In genomic region chr19:6067975-6068374, GRCh38 we compare ENCODE assay signal across 11 cellular contexts. TPM values are rescaled to one million over a fixed set of nuclear protein-coding genes. Genes with fewer than 3 reads are reported as not detected.
DNase-seq lines count a peak whose midpoint lies in the region; ATAC-seq and TF ChIP-seq lines count a peak whose summit lies in the region.
"Had no signal": no experiment of that assay in that cellular context is flagged by ENCODE, and none has a peak within 500 bp of the region (broad histone marks: within the 10 kb centered on the region; RNA-seq: fewer than 3 reads in every experiment).

No MANE protein-coding gene starts in this region.

- H3K4me3 ChIP-seq in right cardiac atrium (ENCODE audit: low read length) (no peak overlapping the region), neuron (ENCODE audit: low read length) (peak overlapping the region; percentile 38), aorta (ENCODE audit: low read length in 2 of 2) (no peak overlapping the region)

- peaks cover 3% of the 10 kb centered on the region for H3K27me3 Mint-ChIP-seq in endothelial cell (ENCODE audit: unreplicated experiment)

- DNase-seq in right cardiac atrium (no peak), Right ventricle myocardium superior (no peak), endothelial cell (ENCODE audit: low spot score) (no peak), aorta (no peak), NCI-H69 (lab: John Stamatoyannopoulos, UW) (no peak)
- no peak for DNase-seq in activated CD4-positive, CD25-positive, alpha-beta regulatory T cell (lab: John Stamatoyannopoulos, UW)
- DNase-seq: activated T-cell treated with anti-CD3 and anti-CD28 coated beads, Interleukin-2, amount 50 U/mL, for 1 hour; Karpas-422; naive B cell had no signal

- no peaks in the 10 kb centered on the region for H3K9me3 ChIP-seq in right cardiac atrium (ENCODE audit: control insufficient read depth, low read length)
- peaks cover 5% of the 10 kb centered on the region for H3K9me3 ChIP-seq in neuron (ENCODE audit: low read length)
- no peaks in the 10 kb centered on the region for H3K9me3 ChIP-seq in aorta (ENCODE audit: control insufficient read depth, low read length)

- H3K36me3 ChIP-seq in neuron (ENCODE audit: insufficient read depth, low read length) (no peaks in the 10 kb centered on the region), aorta (ENCODE audit: control insufficient read depth in 1 of 2, insufficient read depth in 2 of 2, low read length in 1 of 2) (no peaks in the 10 kb centered on the region)

- H3K4me1 ChIP-seq in right cardiac atrium (ENCODE audit: control insufficient read depth, insufficient read depth, low read length) = peaks cover 24% of the 10 kb centered on the region
- peaks cover 35% of the 10 kb centered on the region for H3K4me1 ChIP-seq in neuron (ENCODE audit: insufficient read depth, low read length)
- peaks cover 3 to 11% of the 10 kb centered on the region in 2 donors for H3K4me1 ChIP-seq in aorta (ENCODE audit: control insufficient read depth in 1 of 2, insufficient read depth in 2 of 2, low read length in 2 of 2)

- H3K9me3 Mint-ChIP-seq in endothelial cell (ENCODE audit: unreplicated experiment) = peaks cover 4% of the 10 kb centered on the region

- H3K27ac ChIP-seq in right cardiac atrium (ENCODE audit: low read length) (peak overlapping the region; percentile 97), aorta (ENCODE audit: low read depth in 1 of 2, low read length in 2 of 2) (peak overlapping the region; percentile 95 to 100)

- H2AFZ ChIP-seq in neuron (ENCODE audit: low read depth, low read length) = no peak overlapping the region

- H3K4me1 Mint-ChIP-seq in endothelial cell (ENCODE audit: unreplicated experiment) = peaks cover 13% of the 10 kb centered on the region

- no peaks in the 10 kb centered on the region for H3K36me3 Mint-ChIP-seq in endothelial cell (ENCODE audit: low read depth, unreplicated experiment)

- intact Hi-C loops in right cardiac atrium (cut with DNase I) = loop anchor here in 1 of 4 donors (5.0 kb wide), 1 partner anchor 39 kb away; no protein-coding TSS in a partner anchor
- intact Hi-C loops in Right ventricle myocardium superior (cut with DNase I) = no loop called here
- intact Hi-C loops in aorta (cut with DNase I) = loop anchor here (1.0 to 2.0 kb wide), 3 partner anchors 22 to 41 kb away; no protein-coding TSS in a partner anchor

- peak overlapping the region; percentile 94 for H3K27ac Mint-ChIP-seq in endothelial cell (ENCODE audit: unreplicated experiment)

- H3K27me3 ChIP-seq in right cardiac atrium (ENCODE audit: control insufficient read depth, insufficient read depth) (no peaks in the 10 kb centered on the region), neuron (ENCODE audit: insufficient read depth, low read length) (no peaks in the 10 kb centered on the region), aorta (ENCODE audit: control insufficient read depth in 1 of 2, insufficient read depth in 2 of 2, low read length in 1 of 2) (no peaks in the 10 kb centered on the region)

- no peak for ATAC-seq in right cardiac atrium
- ATAC-seq in Right ventricle myocardium superior (ENCODE audit: poor library complexity) = no peak
- ATAC-seq in aorta (ENCODE audit: low FRiP score) = no peak
- ATAC-seq in GM18858 (IDR thresholded peaks at IDR 0.05; ENCODE audit: unreplicated experiment) = no peak

- 72% methylated on average over 2 of the region's 2 CpGs for WGBS in right cardiac atrium
- 74 to 86% methylated on average over 2 of the region's 2 CpGs for WGBS in aorta, 2 donors

- no peak for TF ChIP-seq CTCF in endothelial cell (IDR thresholded peaks at IDR 0.05; ENCODE audit: unreplicated experiment)

- H3K4me3 Mint-ChIP-seq in endothelial cell (ENCODE audit: unreplicated experiment) = peak overlapping the region; percentile 9
- H3K4me3 Mint-ChIP-seq: naive B cell had no signal

RNA-seq across cellular contexts. Expression of gene RFX2, which starts 42.3 kb away (rescaled TPM):
- total RNA-seq in right cardiac atrium = 10 to 100 TPM in 2 of 4 donors, 1 to 10 TPM in 2; 5.1 to 15.9 (median 9.6) TPM
- 8.2 TPM for polyA plus RNA-seq in right cardiac atrium
- total RNA-seq in Right ventricle myocardium superior = 8.3 TPM
- total RNA-seq in endothelial cell (ENCODE audit: unreplicated experiment) = 1.2 TPM
- total RNA-seq in aorta = 10 to 100 TPM; 16.6 to 26.1 TPM
- 10 to 100 TPM in 1 of 2 donors, 1 to 10 TPM in 1; 6.5 to 12.6 TPM for polyA plus RNA-seq in aorta
